In the genomic region with DNA sequence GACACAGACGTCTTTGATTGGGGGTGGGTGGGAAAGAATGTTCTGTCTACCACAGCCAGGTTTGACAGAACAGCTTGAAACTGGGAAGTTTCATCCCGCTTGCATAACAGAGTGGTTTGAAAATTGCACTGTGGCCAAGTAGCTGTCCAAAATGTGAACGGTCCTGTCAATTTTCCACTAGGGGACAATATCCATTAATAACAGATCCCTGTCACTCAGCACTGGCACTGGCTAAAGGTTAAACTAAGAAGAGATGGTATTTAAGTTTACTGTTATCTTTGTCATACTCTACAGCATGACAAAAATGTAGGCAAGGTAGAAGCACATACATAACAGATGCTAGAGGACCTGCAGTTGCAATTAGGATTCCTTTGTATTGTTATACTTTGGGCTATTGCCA, we compare ENCODE assay signal across 11 cellular contexts. TPM values are rescaled to one million over a fixed set of nuclear protein-coding genes. Genes with fewer than 3 reads are reported as not detected.
DNase-seq lines count a peak whose midpoint lies in the region; ATAC-seq and TF ChIP-seq lines count a peak whose summit lies in the region.
"Had no signal": no experiment of that assay in that cellular context is flagged by ENCODE, and none has a peak within 500 bp of the region (broad histone marks: within the 10 kb centered on the region; RNA-seq: fewer than 3 reads in every experiment).

No MANE protein-coding gene starts in this region.

- DNase-seq in activated CD4-positive, alpha-beta T cell treated with anti-CD3 and anti-CD28 coated beads for 36 hours, result peak; percentile 18
- DNase-seq in activated CD4-positive, alpha-beta T cell treated with anti-CD3 and anti-CD28 coated beads, Interleukin-2, amount 50 U/mL, for 4 hours, result no peak
- DNase-seq in lower lobe of right lung, result no peak
- DNase-seq in HPDE6-E6E7 (ENCODE audit: extremely low spot score), result no peak
- no peak for DNase-seq in NCI-H187 treated with DMSO at 0.1 percent for 48 hours (lab: John Stamatoyannopoulos, UW)

- POLR2A ChIA-PET in activated CD4-positive, alpha-beta T cell treated with anti-CD3 and anti-CD28 coated beads for 36 hours (lab: Charles Lee), result no interaction called here

- no peaks in the 10 kb centered on the region for H3K36me3 ChIP-seq in lower lobe of right lung
- H3K36me3 ChIP-seq: BLaER1 treated with 17β-estradiol and CSF1 and Interleukin-3, amounts not matched to agents 10 nM and 100 nM had no signal

- H3K4me1 Mint-ChIP-seq in activated CD4-positive, alpha-beta T cell treated with anti-CD3 and anti-CD28 coated beads for 36 hours, result peaks cover 8% of the 10 kb centered on the region

- CTCF ChIA-PET in activated CD4-positive, alpha-beta T cell treated with anti-CD3 and anti-CD28 coated beads for 36 hours (lab: Charles Lee), result interaction anchor here (0.5 to 1.0 kb wide), 6 partner anchors 10 to 1434 kb away, joined by 3 to 4 read pairs (median 3); no protein-coding TSS in a partner anchor

- H3K27ac ChIP-seq in lower lobe of right lung, result no peak overlapping the region

- intact Hi-C loops in activated CD4-positive, alpha-beta T cell treated with anti-CD3 and anti-CD28 coated beads for 36 hours (cut with DNase I, micrococcal nuclease), result loop anchor here (1.0 to 5.0 kb wide), 2 partner anchors 115 to 116 kb away; no protein-coding TSS in a partner anchor
- intact Hi-C loops in lower lobe of right lung (cut with DNase I), result no loop called here

- H3K27me3 Mint-ChIP-seq in activated CD4-positive, alpha-beta T cell treated with anti-CD3 and anti-CD28 coated beads for 36 hours, result peaks cover 4% of the 10 kb centered on the region

- no peaks in the 10 kb centered on the region for H3K9me3 ChIP-seq in lower lobe of right lung

- H3K4me3 Mint-ChIP-seq in activated CD4-positive, alpha-beta T cell treated with anti-CD3 and anti-CD28 coated beads for 36 hours, result no peak overlapping the region

- H3K27me3 ChIP-seq in lower lobe of right lung (ENCODE audit: low read depth), result no peaks in the 10 kb centered on the region
- H3K27me3 ChIP-seq: BLaER1 treated with 17β-estradiol and CSF1 and Interleukin-3, amounts not matched to agents 10 nM and 100 nM had no signal

- H3K9me3 Mint-ChIP-seq in activated CD4-positive, alpha-beta T cell treated with anti-CD3 and anti-CD28 coated beads for 36 hours (ENCODE audit: low read depth), result no peaks in the 10 kb centered on the region

- no peak overlapping the region for H3K4me3 ChIP-seq in lower lobe of right lung
- H3K4me3 ChIP-seq: BLaER1 treated with 17β-estradiol and CSF1 and Interleukin-3, amounts not matched to agents 10 nM and 100 nM had no signal

- ATAC-seq in activated CD4-positive, alpha-beta T cell treated with anti-CD3 and anti-CD28 coated beads for 36 hours, result peak; percentile 39
- peak; percentile 72 for ATAC-seq in HG03432 (IDR thresholded peaks at IDR 0.05; ENCODE audit: unreplicated experiment)
- ATAC-seq in SK-N-SH treated with all-trans-retinoic acid at 6 μM for 48 hours, result 0 out of 3 replicates have a peak, but pooled peaks have one; percentile 25
- ATAC-seq in lower lobe of right lung, result peak; percentile 68 to 83
- ATAC-seq in HG03039 (IDR thresholded peaks at IDR 0.05; ENCODE audit: unreplicated experiment), result no peak

- no peaks in the 10 kb centered on the region for H3K4me1 ChIP-seq in lower lobe of right lung

- H3K27ac Mint-ChIP-seq in activated CD4-positive, alpha-beta T cell treated with anti-CD3 and anti-CD28 coated beads for 36 hours, result no peak overlapping the region

- TF ChIP-seq CTCF in lower lobe of right lung (IDR thresholded peaks at IDR 0.05), result peak; percentile 28

- no peaks in the 10 kb centered on the region for H3K36me3 Mint-ChIP-seq in activated CD4-positive, alpha-beta T cell treated with anti-CD3 and anti-CD28 coated beads for 36 hours (ENCODE audit: low read depth)

TF ChIP-seq in SK-N-SH treated with all-trans-retinoic acid at 6 μM for 48 hours, 23 proteins besides CTCF, POLR2A, EP300 and RAD21:
- TF ChIP-seq BACH2 (CRISPR knock-in tag; IDR thresholded peaks at IDR 0.05; ENCODE audit: borderline replicate concordance) (no peak), ZNF565 (CRISPR knock-in tag; conservative IDR thresholded peaks at IDR 0.05; ENCODE audit: low read depth) (no peak), CSDC2 (CRISPR knock-in tag; IDR thresholded peaks at IDR 0.05) (no peak)
- TF ChIP-seq, protein P1, sequence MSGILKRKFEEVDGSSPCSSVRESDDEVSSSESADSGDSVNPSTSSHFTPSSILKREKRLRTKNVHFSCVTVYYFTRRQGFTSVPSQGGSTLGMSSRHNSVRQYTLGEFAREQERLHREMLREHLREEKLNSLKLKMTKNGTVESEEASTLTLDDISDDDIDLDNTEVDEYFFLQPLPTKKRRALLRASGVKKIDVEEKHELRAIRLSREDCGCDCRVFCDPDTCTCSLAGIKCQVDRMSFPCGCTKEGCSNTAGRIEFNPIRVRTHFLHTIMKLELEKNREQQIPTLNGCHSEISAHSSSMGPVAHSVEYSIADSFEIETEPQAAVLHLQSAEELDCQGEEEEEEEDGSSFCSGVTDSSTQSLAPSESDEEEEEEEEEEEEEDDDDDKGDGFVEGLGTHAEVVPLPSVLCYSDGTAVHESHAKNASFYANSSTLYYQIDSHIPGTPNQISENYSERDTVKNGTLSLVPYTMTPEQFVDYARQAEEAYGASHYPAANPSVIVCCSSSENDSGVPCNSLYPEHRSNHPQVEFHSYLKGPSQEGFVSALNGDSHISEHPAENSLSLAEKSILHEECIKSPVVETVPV (CRISPR knock-in tag; IDR thresholded peaks at IDR 0.05), result no peak

RNA-seq across cellular contexts. Expression of a gene that starts 55.6 kb away (rescaled TPM):
- not detected for total RNA-seq in activated CD4-positive, alpha-beta T cell treated with anti-CD3 and anti-CD28 coated beads for 36 hours
- not detected for total RNA-seq in lower lobe of right lung
- total RNA-seq: mononuclear cell; T-helper 2 cell treated with Interferon-gamma antibody and Interleukin-4, amounts not matched to agents 100 ng/mL and 5 ng/mL, for 36 hours had no signal
